10 cellular contexts compared by ENCODE assay signal in the genomic region with DNA sequence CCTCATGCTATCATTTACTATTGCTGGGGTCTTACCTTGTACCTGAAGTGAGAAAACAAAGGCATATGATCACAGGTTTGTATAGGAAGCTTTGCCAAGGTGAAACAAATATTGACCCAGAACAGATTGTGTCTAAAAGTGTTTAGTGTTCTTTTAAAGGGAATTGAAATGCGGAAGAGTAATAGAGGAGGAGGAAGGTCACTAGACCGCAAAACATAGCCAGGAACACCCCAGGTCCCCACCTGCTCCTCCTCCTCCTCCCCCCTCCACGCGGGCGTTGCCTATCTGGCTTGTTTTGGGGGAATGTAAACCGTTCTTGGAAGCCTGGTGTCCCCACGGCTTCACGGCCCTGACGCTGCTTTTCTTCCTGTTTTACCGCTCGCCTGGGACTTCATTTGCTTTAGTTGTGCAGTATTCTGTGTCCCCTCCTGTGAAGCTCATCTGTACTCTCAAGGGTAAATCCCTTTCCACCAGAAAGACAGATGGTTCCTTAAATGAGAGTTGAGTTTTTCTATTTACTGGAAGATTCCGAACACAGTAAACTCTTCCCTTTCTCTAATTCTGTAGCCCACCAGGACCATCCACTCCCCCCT.
A peak's percentile ranks its signal among the peaks of the same experiment; 100 is the strongest.
DNase-seq lines count a peak whose midpoint lies in the region; ATAC-seq and FAIRE-seq lines count a peak whose summit lies in the region.
"Had no signal": no experiment of that assay in that cellular context is flagged by ENCODE, and none has a peak within 500 bp of the region (broad histone marks: within the 10 kb centered on the region; RNA-seq: fewer than 3 reads in every experiment).

No MANE protein-coding gene starts in this region.

- FAIRE-seq in small intestine (lab: Jason Lieb, UNC), result no peak

- peaks cover 63% of the 10 kb centered on the region for H3K4me1 Mint-ChIP-seq in dendritic cell treated with granulocyte-macrophage colony-stimulating factor and Interleukin-4, amounts not matched to agents 40 ng/mL and 50 ng/mL, for 4 days (ENCODE audit: low read depth)

- H3K27ac Mint-ChIP-seq in dendritic cell treated with granulocyte-macrophage colony-stimulating factor and Interleukin-4, amounts not matched to agents 40 ng/mL and 50 ng/mL, for 4 days, result peak overlapping the region; percentile 71

- DNase-seq in NCI-H2029 treated with DMSO at 0.1 percent for 48 hours (lab: John Stamatoyannopoulos, UW) (peak; percentile 56), small intestine (peak; percentile 37), D341Med (ENCODE audit: low spot score) (no peak)
- DNase-seq in activated effector memory CD4-positive, alpha-beta T cell treated with Interleukin-2 at 50 U/mL for 16 hours, result no peak
- DNase-seq: activated gamma-delta T cell, hypothalamus had no signal

- H3K4me1 ChIP-seq in small intestine (ENCODE audit: control insufficient read depth in 2 of 2, insufficient read depth in 1 of 2, low read depth in 1 of 2, low read length in 1 of 2), result peaks cover 0 to 3% of the 10 kb centered on the region in 2 donors

- WGBS in small intestine, 3 donors, result 12 to 26% (median 23%) methylated on average over 12 of the region's 12 CpGs

- peaks cover 1% of the 10 kb centered on the region for H3K9me3 ChIP-seq in small intestine (ENCODE audit: control insufficient read depth, low read depth)

- peaks cover 25% of the 10 kb centered on the region for H3K9me3 Mint-ChIP-seq in dendritic cell treated with granulocyte-macrophage colony-stimulating factor and Interleukin-4, amounts not matched to agents 40 ng/mL and 50 ng/mL, for 4 days

- peak; percentile 44 for ATAC-seq in GM21423 (IDR thresholded peaks at IDR 0.05; ENCODE audit: unreplicated experiment)
- no peak for ATAC-seq in HG02763 (IDR thresholded peaks at IDR 0.05; ENCODE audit: unreplicated experiment)

- H3K36me3 Mint-ChIP-seq in dendritic cell treated with granulocyte-macrophage colony-stimulating factor and Interleukin-4, amounts not matched to agents 40 ng/mL and 50 ng/mL, for 4 days (ENCODE audit: low read depth), result peaks cover 11% of the 10 kb centered on the region

- no peaks in the 10 kb centered on the region for H3K36me3 ChIP-seq in small intestine (ENCODE audit: control insufficient read depth in 2 of 2, insufficient read depth in 2 of 2, low read length in 2 of 2)

- intact Hi-C loops in dendritic cell treated with granulocyte-macrophage colony-stimulating factor and Interleukin-4, amounts not matched to agents 40 ng/mL and 50 ng/mL, for 4 days (cut with micrococcal nuclease), result loop anchor here (5.0 kb wide), 1 partner anchor 41 kb away; no protein-coding TSS in a partner anchor

- peaks cover 11% of the 10 kb centered on the region for H3K27me3 Mint-ChIP-seq in dendritic cell treated with granulocyte-macrophage colony-stimulating factor and Interleukin-4, amounts not matched to agents 40 ng/mL and 50 ng/mL, for 4 days

- peak overlapping the region; percentile 59 for H3K4me3 Mint-ChIP-seq in dendritic cell treated with granulocyte-macrophage colony-stimulating factor and Interleukin-4, amounts not matched to agents 40 ng/mL and 50 ng/mL, for 4 days
- H3K4me3 Mint-ChIP-seq: stimulated activated naive CD8-positive, alpha-beta T cell treated with anti-CD3 and anti-CD28 coated beads, Interleukin-15, Interleukin-2, amounts not matched to agents 100 ng/mL and 50 ng/mL, for 24 hours had no signal

- H3K27me3 ChIP-seq in small intestine (ENCODE audit: control insufficient read depth in 2 of 2, insufficient read depth in 2 of 2, low read length in 2 of 2), result peaks cover 0 to 6% of the 10 kb centered on the region in 2 donors

- peak overlapping the region; percentile 50 to 87 for H3K27ac ChIP-seq in small intestine (ENCODE audit: low read depth in 1 of 2, low read length in 1 of 2)

- H3K4me3 ChIP-seq in small intestine (ENCODE audit: low read depth in 1 of 2, low read length in 2 of 2), result no peak overlapping the region

Comparison
In these comparisons a context has a peak if more than half of its experiments do, and no peak if none do; other contexts are left out.
1. DNase-seq: peak in NCI-H2029 treated with DMSO at 0.1 percent for 48 hours (single experiment) and small intestine (single experiment); none in D341Med (single experiment) and activated effector memory CD4-positive, alpha-beta T cell treated with Interleukin-2 at 50 U/mL for 16 hours (single experiment).